In the genomic region with DNA sequence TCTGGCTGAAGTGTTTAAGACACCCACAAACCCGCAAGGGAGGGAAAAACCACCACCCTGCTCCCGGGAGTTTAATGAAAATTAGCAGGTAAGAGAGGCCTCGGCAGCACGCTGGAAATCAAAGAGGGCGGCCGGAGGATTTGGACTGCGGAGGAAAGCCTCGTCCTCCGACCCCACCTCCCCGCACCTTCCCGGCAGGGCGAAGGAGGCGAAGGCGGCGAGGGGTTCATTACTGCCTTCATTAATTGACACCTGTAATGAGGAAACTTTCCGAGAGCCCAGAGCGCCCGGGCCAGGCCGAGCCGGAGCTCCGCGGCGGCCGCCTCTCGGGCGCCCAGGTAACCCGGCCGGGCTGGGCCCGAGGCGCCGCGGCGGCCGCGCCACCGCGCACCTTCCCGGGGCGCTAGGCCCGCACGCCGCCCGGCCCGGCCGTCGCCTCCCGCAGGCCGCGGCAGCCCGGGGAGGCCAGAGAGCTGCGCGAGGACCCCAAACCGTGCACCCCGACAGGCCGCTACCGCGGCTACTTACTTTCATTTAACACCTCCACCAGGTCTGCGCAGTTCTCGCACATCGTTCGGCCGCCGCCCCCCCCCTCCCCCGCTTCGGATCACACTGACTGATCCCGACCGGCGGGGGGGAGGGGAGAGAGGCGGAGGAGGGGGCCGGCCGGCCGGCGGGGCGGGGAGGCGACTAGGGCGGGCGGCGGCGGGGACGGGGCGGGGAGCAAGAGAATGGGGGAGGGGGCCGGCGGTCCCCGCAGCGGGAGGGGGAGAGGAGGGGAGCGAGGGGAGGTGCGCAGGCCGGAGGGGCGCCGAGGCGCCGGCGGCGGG, we compare ENCODE assay signal across 1 cellular context.
TF ChIP-seq lines count a peak whose summit lies in the region.

No MANE protein-coding gene starts in this region.

TF ChIP-seq in HepG2, 621 proteins besides CTCF, POLR2A, EP300 and RAD21 (continues in another document):
- TF ChIP-seq, protein P1, sequence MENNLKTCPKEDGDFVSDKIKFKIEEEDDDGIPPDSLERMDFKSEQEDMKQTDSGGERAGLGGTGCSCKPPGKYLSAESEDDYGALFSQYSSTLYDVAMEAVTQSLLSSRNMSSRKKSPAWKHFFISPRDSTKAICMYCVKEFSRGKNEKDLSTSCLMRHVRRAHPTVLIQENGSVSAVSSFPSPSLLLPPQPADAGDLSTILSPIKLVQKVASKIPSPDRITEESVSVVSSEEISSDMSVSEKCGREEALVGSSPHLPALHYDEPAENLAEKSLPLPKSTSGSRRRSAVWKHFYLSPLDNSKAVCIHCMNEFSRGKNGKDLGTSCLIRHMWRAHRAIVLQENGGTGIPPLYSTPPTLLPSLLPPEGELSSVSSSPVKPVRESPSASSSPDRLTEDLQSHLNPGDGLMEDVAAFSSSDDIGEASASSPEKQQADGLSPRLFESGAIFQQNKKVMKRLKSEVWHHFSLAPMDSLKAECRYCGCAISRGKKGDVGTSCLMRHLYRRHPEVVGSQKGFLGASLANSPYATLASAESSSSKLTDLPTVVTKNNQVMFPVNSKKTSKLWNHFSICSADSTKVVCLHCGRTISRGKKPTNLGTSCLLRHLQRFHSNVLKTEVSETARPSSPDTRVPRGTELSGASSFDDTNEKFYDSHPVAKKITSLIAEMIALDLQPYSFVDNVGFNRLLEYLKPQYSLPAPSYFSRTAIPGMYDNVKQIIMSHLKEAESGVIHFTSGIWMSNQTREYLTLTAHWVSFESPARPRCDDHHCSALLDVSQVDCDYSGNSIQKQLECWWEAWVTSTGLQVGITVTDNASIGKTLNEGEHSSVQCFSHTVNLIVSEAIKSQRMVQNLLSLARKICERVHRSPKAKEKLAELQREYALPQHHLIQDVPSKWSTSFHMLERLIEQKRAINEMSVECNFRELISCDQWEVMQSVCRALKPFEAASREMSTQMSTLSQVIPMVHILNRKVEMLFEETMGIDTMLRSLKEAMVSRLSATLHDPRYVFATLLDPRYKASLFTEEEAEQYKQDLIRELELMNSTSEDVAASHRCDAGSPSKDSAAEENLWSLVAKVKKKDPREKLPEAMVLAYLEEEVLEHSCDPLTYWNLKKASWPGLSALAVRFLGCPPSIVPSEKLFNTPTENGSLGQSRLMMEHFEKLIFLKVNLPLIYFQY (CRISPR knock-in tag; IDR thresholded peaks at IDR 0.05; ENCODE audit: borderline replicate concordance): no peak
- TF ChIP-seq ZNF501 (CRISPR knock-in tag; IDR thresholded peaks at IDR 0.05): no peak
- TF ChIP-seq YY1 (IDR thresholded peaks at IDR 0.05; ENCODE audit: insufficient read depth, insufficient replicate concordance, low read depth, low read length): peak; percentile 65
- TF ChIP-seq, protein P2, sequence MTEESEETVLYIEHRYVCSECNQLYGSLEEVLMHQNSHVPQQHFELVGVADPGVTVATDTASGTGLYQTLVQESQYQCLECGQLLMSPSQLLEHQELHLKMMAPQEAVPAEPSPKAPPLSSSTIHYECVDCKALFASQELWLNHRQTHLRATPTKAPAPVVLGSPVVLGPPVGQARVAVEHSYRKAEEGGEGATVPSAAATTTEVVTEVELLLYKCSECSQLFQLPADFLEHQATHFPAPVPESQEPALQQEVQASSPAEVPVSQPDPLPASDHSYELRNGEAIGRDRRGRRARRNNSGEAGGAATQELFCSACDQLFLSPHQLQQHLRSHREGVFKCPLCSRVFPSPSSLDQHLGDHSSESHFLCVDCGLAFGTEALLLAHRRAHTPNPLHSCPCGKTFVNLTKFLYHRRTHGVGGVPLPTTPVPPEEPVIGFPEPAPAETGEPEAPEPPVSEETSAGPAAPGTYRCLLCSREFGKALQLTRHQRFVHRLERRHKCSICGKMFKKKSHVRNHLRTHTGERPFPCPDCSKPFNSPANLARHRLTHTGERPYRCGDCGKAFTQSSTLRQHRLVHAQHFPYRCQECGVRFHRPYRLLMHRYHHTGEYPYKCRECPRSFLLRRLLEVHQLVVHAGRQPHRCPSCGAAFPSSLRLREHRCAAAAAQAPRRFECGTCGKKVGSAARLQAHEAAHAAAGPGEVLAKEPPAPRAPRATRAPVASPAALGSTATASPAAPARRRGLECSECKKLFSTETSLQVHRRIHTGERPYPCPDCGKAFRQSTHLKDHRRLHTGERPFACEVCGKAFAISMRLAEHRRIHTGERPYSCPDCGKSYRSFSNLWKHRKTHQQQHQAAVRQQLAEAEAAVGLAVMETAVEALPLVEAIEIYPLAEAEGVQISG (CRISPR knock-in tag; IDR thresholded peaks at IDR 0.05): peak; percentile 48; the same call in 1 of the 2 replicates
- TF ChIP-seq MTA1 (CRISPR knock-in tag; IDR thresholded peaks at IDR 0.05; ENCODE audit: borderline replicate concordance): no peak
- peak; percentile 51 for TF ChIP-seq PHF8 (CRISPR knock-in tag; IDR thresholded peaks at IDR 0.05)
- TF ChIP-seq ZNF761 (CRISPR knock-in tag; conservative IDR thresholded peaks at IDR 0.05): no peak
- TF ChIP-seq ZNF605 (CRISPR knock-in tag; IDR thresholded peaks at IDR 0.05): peak; percentile 21; the same call in 1 of the 2 replicates
- TF ChIP-seq KMT2A (CRISPR knock-in tag; IDR thresholded peaks at IDR 0.05): peak; percentile 64
- no peak for TF ChIP-seq KLF9 (CRISPR knock-in tag; IDR thresholded peaks at IDR 0.05; ENCODE audit: low read depth)
- no peak for TF ChIP-seq U2AF1 (optimal IDR thresholded peaks at IDR 0.05; ENCODE audit: low read depth, low read length)
- no peak for TF ChIP-seq TSC22D2 (CRISPR knock-in tag; IDR thresholded peaks at IDR 0.05; ENCODE audit: borderline replicate concordance)
- no peak for TF ChIP-seq ZNF850 (CRISPR knock-in tag; conservative IDR thresholded peaks at IDR 0.05)
- TF ChIP-seq SAFB2 (CRISPR knock-in tag; IDR thresholded peaks at IDR 0.05; ENCODE audit: borderline replicate concordance, low read depth): no peak
- TF ChIP-seq, protein P3, sequence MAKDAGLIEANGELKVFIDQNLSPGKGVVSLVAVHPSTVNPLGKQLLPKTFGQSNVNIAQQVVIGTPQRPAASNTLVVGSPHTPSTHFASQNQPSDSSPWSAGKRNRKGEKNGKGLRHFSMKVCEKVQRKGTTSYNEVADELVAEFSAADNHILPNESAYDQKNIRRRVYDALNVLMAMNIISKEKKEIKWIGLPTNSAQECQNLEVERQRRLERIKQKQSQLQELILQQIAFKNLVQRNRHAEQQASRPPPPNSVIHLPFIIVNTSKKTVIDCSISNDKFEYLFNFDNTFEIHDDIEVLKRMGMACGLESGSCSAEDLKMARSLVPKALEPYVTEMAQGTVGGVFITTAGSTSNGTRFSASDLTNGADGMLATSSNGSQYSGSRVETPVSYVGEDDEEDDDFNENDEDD (CRISPR knock-in tag; IDR thresholded peaks at IDR 0.05; ENCODE audit: borderline replicate concordance): no peak
- TF ChIP-seq MED1 (CRISPR knock-in tag; IDR thresholded peaks at IDR 0.05): no peak; the same call in 1 of the 2 replicates
- TF ChIP-seq HDAC1 (CRISPR knock-in tag; IDR thresholded peaks at IDR 0.05): no peak
- TF ChIP-seq PAX8 (CRISPR knock-in tag; IDR thresholded peaks at IDR 0.05; ENCODE audit: borderline replicate concordance): no peak
- TF ChIP-seq KDM3A (CRISPR knock-in tag; IDR thresholded peaks at IDR 0.05; ENCODE audit: low read depth): no peak
- no peak for TF ChIP-seq ZNF160 (CRISPR knock-in tag; IDR thresholded peaks at IDR 0.05)
- TF ChIP-seq IKZF4 (CRISPR knock-in tag; IDR thresholded peaks at IDR 0.05; ENCODE audit: borderline replicate concordance, low read depth, not compliant biosample characterization): no peak
- TF ChIP-seq, protein P4, sequence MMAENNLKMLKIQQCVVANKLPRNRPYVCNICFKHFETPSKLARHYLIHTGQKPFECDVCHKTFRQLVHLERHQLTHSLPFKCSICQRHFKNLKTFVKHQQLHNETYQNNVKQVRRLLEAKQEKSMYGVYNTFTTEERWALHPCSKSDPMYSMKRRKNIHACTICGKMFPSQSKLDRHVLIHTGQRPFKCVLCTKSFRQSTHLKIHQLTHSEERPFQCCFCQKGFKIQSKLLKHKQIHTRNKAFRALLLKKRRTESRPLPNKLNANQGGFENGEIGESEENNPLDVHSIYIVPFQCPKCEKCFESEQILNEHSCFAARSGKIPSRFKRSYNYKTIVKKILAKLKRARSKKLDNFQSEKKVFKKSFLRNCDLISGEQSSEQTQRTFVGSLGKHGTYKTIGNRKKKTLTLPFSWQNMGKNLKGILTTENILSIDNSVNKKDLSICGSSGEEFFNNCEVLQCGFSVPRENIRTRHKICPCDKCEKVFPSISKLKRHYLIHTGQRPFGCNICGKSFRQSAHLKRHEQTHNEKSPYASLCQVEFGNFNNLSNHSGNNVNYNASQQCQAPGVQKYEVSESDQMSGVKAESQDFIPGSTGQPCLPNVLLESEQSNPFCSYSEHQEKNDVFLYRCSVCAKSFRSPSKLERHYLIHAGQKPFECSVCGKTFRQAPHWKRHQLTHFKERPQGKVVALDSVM (CRISPR knock-in tag; IDR thresholded peaks at IDR 0.05): no peak
- TF ChIP-seq RXRB (CRISPR knock-in tag; IDR thresholded peaks at IDR 0.05; ENCODE audit: borderline replicate concordance): no peak
- no peak for TF ChIP-seq ONECUT2 (CRISPR knock-in tag; IDR thresholded peaks at IDR 0.05)
- TF ChIP-seq, protein P5, sequence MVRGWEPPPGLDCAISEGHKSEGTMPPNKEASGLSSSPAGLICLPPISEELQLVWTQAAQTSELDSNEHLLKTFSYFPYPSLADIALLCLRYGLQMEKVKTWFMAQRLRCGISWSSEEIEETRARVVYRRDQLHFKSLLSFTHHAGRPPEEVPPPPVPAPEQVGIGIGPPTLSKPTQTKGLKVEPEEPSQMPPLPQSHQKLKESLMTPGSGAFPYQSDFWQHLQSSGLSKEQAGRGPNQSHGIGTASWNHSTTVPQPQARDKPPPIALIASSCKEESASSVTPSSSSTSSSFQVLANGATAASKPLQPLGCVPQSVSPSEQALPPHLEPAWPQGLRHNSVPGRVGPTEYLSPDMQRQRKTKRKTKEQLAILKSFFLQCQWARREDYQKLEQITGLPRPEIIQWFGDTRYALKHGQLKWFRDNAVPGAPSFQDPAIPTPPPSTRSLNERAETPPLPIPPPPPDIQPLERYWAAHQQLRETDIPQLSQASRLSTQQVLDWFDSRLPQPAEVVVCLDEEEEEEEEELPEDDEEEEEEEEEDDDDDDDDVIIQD (CRISPR knock-in tag; IDR thresholded peaks at IDR 0.05; ENCODE audit: low read depth): no peak
- TF ChIP-seq, protein P6, sequence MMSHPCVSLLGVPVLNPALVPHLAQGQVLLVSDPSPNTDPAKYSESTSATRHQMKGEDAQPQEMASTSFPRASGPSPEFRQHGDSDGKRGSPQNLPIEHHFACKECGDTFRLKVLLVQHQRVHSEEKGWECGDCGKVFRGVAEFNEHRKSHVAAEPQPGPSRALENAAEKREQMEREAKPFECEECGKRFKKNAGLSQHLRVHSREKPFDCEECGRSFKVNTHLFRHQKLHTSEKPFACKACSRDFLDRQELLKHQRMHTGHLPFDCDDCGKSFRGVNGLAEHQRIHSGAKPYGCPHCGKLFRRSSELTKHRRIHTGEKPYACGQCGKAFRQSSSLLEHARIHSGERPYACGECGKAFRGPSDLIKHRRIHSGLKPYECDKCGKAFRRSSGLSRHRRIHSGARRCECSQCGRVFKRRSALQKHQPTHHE (CRISPR knock-in tag; IDR thresholded peaks at IDR 0.05; ENCODE audit: borderline replicate concordance): peak; percentile 41; the same call in 1 of the 2 replicates
- TF ChIP-seq KDM2A (CRISPR knock-in tag; IDR thresholded peaks at IDR 0.05; ENCODE audit: borderline replicate concordance, low read depth): peak; percentile 68
- no peak for TF ChIP-seq ZNF816 (CRISPR knock-in tag; IDR thresholded peaks at IDR 0.05; ENCODE audit: borderline replicate concordance)
- TF ChIP-seq ZFY (CRISPR knock-in tag; IDR thresholded peaks at IDR 0.05): peak; percentile 88
- TF ChIP-seq ZNF383 (CRISPR knock-in tag; IDR thresholded peaks at IDR 0.05; ENCODE audit: borderline replicate concordance): no peak
- no peak for TF ChIP-seq ZNF124 (CRISPR knock-in tag; IDR thresholded peaks at IDR 0.05)
- no peak for TF ChIP-seq ZNF775 (CRISPR knock-in tag; IDR thresholded peaks at IDR 0.05; ENCODE audit: borderline replicate concordance)
- TF ChIP-seq, protein P7, sequence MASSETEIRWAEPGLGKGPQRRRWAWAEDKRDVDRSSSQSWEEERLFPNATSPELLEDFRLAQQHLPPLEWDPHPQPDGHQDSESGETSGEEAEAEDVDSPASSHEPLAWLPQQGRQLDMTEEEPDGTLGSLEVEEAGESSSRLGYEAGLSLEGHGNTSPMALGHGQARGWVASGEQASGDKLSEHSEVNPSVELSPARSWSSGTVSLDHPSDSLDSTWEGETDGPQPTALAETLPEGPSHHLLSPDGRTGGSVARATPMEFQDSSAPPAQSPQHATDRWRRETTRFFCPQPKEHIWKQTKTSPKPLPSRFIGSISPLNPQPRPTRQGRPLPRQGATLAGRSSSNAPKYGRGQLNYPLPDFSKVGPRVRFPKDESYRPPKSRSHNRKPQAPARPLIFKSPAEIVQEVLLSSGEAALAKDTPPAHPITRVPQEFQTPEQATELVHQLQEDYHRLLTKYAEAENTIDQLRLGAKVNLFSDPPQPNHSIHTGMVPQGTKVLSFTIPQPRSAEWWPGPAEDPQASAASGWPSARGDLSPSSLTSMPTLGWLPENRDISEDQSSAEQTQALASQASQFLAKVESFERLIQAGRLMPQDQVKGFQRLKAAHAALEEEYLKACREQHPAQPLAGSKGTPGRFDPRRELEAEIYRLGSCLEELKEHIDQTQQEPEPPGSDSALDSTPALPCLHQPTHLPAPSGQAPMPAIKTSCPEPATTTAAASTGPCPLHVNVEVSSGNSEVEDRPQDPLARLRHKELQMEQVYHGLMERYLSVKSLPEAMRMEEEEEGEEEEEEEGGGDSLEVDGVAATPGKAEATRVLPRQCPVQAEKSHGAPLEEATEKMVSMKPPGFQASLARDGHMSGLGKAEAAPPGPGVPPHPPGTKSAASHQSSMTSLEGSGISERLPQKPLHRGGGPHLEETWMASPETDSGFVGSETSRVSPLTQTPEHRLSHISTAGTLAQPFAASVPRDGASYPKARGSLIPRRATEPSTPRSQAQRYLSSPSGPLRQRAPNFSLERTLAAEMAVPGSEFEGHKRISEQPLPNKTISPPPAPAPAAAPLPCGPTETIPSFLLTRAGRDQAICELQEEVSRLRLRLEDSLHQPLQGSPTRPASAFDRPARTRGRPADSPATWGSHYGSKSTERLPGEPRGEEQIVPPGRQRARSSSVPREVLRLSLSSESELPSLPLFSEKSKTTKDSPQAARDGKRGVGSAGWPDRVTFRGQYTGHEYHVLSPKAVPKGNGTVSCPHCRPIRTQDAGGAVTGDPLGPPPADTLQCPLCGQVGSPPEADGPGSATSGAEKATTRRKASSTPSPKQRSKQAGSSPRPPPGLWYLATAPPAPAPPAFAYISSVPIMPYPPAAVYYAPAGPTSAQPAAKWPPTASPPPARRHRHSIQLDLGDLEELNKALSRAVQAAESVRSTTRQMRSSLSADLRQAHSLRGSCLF (CRISPR knock-in tag; IDR thresholded peaks at IDR 0.05; ENCODE audit: borderline replicate concordance): no peak
